ENCODE assay signal across 29 cellular contexts in the genomic region with DNA sequence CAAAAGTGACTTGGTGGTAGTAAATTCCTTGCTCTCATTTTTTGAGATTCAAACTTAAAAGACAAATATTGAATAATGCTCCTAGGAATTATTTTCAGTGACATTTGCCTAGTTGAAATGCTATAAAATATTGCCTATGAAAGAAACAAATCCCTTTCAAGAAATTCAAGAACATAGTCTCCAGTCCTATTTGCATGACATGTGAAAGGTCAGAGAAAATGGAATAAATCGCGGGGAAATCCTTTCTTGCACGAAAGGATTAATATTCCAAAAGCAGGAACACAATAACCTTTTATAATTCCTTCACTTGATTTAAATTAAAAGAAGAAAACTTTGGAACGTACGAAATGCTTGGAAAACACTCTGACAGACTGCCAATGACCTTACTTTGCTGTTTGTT.
"Had no signal": no experiment of that assay in that cellular context is flagged by ENCODE, and none has a peak within 500 bp of the region (broad histone marks: within the 10 kb centered on the region; RNA-seq: fewer than 3 reads in every experiment).

No MANE protein-coding gene starts in this region.

- H3K36me3 Mint-ChIP-seq: natural killer cell treated with Interleukin-12 subunit alpha and Interleukin-12 subunit beta and Interleukin-15 and Interleukin-18, amount 100 ng/mL, for 72 hours; stimulated activated effector memory CD8-positive, alpha-beta T cell treated with anti-CD3 and anti-CD28 coated beads, Interleukin-12 subunit alpha, Interleukin-12 subunit beta, amount 100 ng/mL, for 72 hours; type B pancreatic cell had no signal

- H2AFZ ChIP-seq: parathyroid adenoma had no signal

- DNase-seq: naive thymus-derived CD8-positive, alpha-beta T cell; nephron progenitor cell; occipital lobe; ovary; posterior cingulate gyrus; psoas muscle; right cardiac atrium; right lobe of liver; sigmoid colon; small intestine; stimulated activated CD4-positive, alpha-beta T cell treated with anti-CD3 and anti-CD28 coated beads, Interleukin-15, amount 100 ng/mL, for 24 hours; stimulated activated CD4-positive, alpha-beta T cell treated with anti-CD3 and anti-CD28 coated beads, Interleukin-2, amount 100 ng/mL, for 24 hours; stimulated activated CD4-positive, alpha-beta T cell treated with anti-CD3 and anti-CD28 coated beads, Interleukin-2, amount 100 ng/mL, for 48 hours; stimulated activated CD4-positive, alpha-beta T cell treated with anti-CD3 and anti-CD28 coated beads, Interleukin-4, amount 100 ng/mL, for 24 hours; stimulated activated naive B cell treated with anti-CD40 and anti-IgM and Interleukin-4, amounts not matched to agents 10 μg/mL and 1 μg/mL and 100 μg/mL, for 72 hours; stimulated activated naive CD4-positive, alpha-beta T cell treated with Interleukin-2 at 50 U/mL for 16 hours; stomach; thyroid gland; transverse colon; upper lobe of right lung; uterus had no signal

- H3K9me3 Mint-ChIP-seq: natural killer cell treated with Interleukin-12 subunit alpha and Interleukin-12 subunit beta and Interleukin-15 and Interleukin-18, amount 100 ng/mL, for 72 hours; nephron progenitor cell; stimulated activated effector memory CD8-positive, alpha-beta T cell treated with anti-CD3 and anti-CD28 coated beads, Interleukin-12 subunit alpha, Interleukin-12 subunit beta, amount 100 ng/mL, for 72 hours; stimulated activated naive CD8-positive, alpha-beta T cell treated with anti-CD3 and anti-CD28 coated beads, Interleukin-15, Interleukin-2, amounts not matched to agents 100 ng/mL and 50 ng/mL, for 24 hours; type B pancreatic cell had no signal

- H3K4me1 Mint-ChIP-seq: naive thymus-derived CD8-positive, alpha-beta T cell; stimulated activated effector memory CD8-positive, alpha-beta T cell treated with anti-CD3 and anti-CD28 coated beads, Interleukin-12 subunit alpha, Interleukin-12 subunit beta, amount 100 ng/mL, for 72 hours; stimulated activated naive B cell treated with anti-CD40 and anti-IgM and Interleukin-4, amounts not matched to agents 10 μg/mL and 1 μg/mL and 100 μg/mL, for 72 hours had no signal

- H3K27ac Mint-ChIP-seq: naive thymus-derived CD8-positive, alpha-beta T cell; natural killer cell treated with Interleukin-12 subunit alpha and Interleukin-12 subunit beta and Interleukin-15 and Interleukin-18, amount 100 ng/mL, for 72 hours; nephron progenitor cell; progenitor cell of endocrine pancreas; stimulated activated effector memory CD8-positive, alpha-beta T cell treated with anti-CD3 and anti-CD28 coated beads, Interleukin-12 subunit alpha, Interleukin-12 subunit beta, amount 100 ng/mL, for 72 hours; stimulated activated naive B cell treated with anti-CD40 and anti-IgM and Interleukin-4, amounts not matched to agents 10 μg/mL and 1 μg/mL and 100 μg/mL, for 72 hours; stimulated activated naive CD8-positive, alpha-beta T cell treated with anti-CD3 and anti-CD28 coated beads, Interleukin-15, Interleukin-2, amounts not matched to agents 100 ng/mL and 50 ng/mL, for 24 hours; type B pancreatic cell had no signal

- H3K9ac ChIP-seq: parathyroid adenoma had no signal

- H3K36me3 ChIP-seq: ovary, right lobe of liver, sigmoid colon, stomach, thoracic aorta, thyroid gland, transverse colon, upper lobe of right lung, uterus had no signal

- H3K4me3 ChIP-seq: ovary, psoas muscle, right lobe of liver, sigmoid colon, stomach, thoracic aorta, thyroid gland, transverse colon, upper lobe of right lung, uterus had no signal

- H3K27me3 ChIP-seq: ovary, right lobe of liver, sigmoid colon, thyroid gland, transverse colon, uterus had no signal

- H3K79me2 ChIP-seq: parathyroid adenoma had no signal

- H3K4me1 ChIP-seq: psoas muscle, right lobe of liver, sigmoid colon, stomach, transverse colon, upper lobe of right lung, uterus had no signal

- H3K4me3 Mint-ChIP-seq: naive thymus-derived CD8-positive, alpha-beta T cell; natural killer cell treated with Interleukin-12 subunit alpha and Interleukin-12 subunit beta and Interleukin-15 and Interleukin-18, amount 100 ng/mL, for 72 hours; nephron progenitor cell; neural crest cell; stimulated activated effector memory CD8-positive, alpha-beta T cell treated with anti-CD3 and anti-CD28 coated beads, Interleukin-12 subunit alpha, Interleukin-12 subunit beta, amount 100 ng/mL, for 72 hours; stimulated activated naive B cell treated with anti-CD40 and anti-IgM and Interleukin-4, amounts not matched to agents 10 μg/mL and 1 μg/mL and 100 μg/mL, for 72 hours; stimulated activated naive CD8-positive, alpha-beta T cell treated with anti-CD3 and anti-CD28 coated beads, Interleukin-15, Interleukin-2, amounts not matched to agents 100 ng/mL and 50 ng/mL, for 24 hours; type B pancreatic cell had no signal

- H3K27ac ChIP-seq: ovary, parathyroid adenoma, psoas muscle, right lobe of liver, sigmoid colon, stomach, thoracic aorta, thyroid gland, transverse colon, upper lobe of right lung, uterus had no signal

- H3K9me3 ChIP-seq: ovary, psoas muscle, right lobe of liver, sigmoid colon, stomach, thoracic aorta, thyroid gland, transverse colon, upper lobe of right lung, uterus had no signal

- ATAC-seq: naive thymus-derived CD8-positive, alpha-beta T cell; natural killer cell treated with Interleukin-12 subunit alpha and Interleukin-12 subunit beta and Interleukin-15 and Interleukin-18, amount 100 ng/mL, for 72 hours; psoas muscle; right cardiac atrium; right lobe of liver; stimulated activated effector memory CD8-positive, alpha-beta T cell treated with anti-CD3 and anti-CD28 coated beads, Interleukin-12 subunit alpha, Interleukin-12 subunit beta, amount 100 ng/mL, for 72 hours; stimulated activated naive B cell treated with anti-CD40 and anti-IgM and Interleukin-4, amounts not matched to agents 10 μg/mL and 1 μg/mL and 100 μg/mL, for 72 hours; upper lobe of right lung had no signal
